1 cellular context compared by ENCODE assay signal in the genomic region with DNA sequence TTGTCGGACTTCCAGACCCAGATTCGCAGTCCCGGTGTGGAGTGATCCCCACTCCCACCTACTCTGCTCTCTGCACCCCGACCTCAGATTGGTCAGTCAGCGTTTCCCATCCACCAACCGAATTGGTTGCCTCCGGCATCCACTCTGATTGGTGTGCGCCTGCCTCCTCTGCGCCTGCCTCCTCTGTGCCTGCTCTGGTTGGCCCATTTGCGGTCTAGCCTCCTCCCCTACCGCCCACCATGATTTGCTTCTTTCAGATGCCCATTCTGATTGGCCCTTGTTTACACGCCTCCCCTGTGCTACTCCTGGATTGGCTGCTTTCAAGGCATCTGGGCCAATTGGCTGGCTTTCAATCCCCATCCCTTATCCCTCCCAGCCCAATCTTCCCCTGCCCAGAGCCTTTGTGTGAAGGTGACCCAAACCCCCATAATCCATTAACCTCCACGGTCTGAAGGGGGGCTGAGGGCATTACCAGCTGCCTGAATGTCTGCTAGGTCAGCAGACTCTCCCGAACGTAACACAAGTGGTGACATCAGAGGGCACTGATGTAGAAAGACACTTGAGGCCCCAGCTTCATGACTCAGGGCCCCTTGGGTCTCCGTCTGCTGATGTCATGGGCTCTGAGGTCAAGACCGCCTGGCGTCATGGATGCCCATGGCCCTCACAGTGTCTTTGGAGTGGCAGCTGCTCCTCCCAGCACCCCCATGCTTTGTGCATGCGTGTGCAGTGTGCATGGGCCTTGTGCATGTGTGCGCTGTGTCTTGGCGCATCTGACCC.
TF ChIP-seq lines count a peak whose summit lies in the region.

No MANE protein-coding gene starts in this region.

TF ChIP-seq in SK-N-SH treated with all-trans-retinoic acid at 6 μM for 48 hours, 23 proteins besides CTCF, POLR2A, EP300 and RAD21:
- TF ChIP-seq, protein P1, sequence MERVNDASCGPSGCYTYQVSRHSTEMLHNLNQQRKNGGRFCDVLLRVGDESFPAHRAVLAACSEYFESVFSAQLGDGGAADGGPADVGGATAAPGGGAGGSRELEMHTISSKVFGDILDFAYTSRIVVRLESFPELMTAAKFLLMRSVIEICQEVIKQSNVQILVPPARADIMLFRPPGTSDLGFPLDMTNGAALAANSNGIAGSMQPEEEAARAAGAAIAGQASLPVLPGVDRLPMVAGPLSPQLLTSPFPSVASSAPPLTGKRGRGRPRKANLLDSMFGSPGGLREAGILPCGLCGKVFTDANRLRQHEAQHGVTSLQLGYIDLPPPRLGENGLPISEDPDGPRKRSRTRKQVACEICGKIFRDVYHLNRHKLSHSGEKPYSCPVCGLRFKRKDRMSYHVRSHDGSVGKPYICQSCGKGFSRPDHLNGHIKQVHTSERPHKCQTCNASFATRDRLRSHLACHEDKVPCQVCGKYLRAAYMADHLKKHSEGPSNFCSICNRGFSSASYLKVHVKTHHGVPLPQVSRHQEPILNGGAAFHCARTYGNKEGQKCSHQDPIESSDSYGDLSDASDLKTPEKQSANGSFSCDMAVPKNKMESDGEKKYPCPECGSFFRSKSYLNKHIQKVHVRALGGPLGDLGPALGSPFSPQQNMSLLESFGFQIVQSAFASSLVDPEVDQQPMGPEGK (CRISPR knock-in tag; IDR thresholded peaks at IDR 0.05; ENCODE audit: borderline replicate concordance), result no peak
- TF ChIP-seq TCF4 (CRISPR knock-in tag; IDR thresholded peaks at IDR 0.05; ENCODE audit: borderline replicate concordance) (no peak), RARB (CRISPR knock-in tag; IDR thresholded peaks at IDR 0.05) (no peak), ESRRG (CRISPR knock-in tag; IDR thresholded peaks at IDR 0.05) (no peak), GLIS3 (CRISPR knock-in tag; IDR thresholded peaks at IDR 0.05) (no peak), SNAI2 (CRISPR knock-in tag; IDR thresholded peaks at IDR 0.05) (no peak), PPARA (CRISPR knock-in tag; IDR thresholded peaks at IDR 0.05; ENCODE audit: borderline replicate concordance) (no peak), TOX (CRISPR knock-in tag; IDR thresholded peaks at IDR 0.05; ENCODE audit: borderline replicate concordance) (no peak), ZNF565 (CRISPR knock-in tag; conservative IDR thresholded peaks at IDR 0.05; ENCODE audit: low read depth) (no peak), ZFP30 (CRISPR knock-in tag; IDR thresholded peaks at IDR 0.05) (no peak), ZNF8 (CRISPR knock-in tag; IDR thresholded peaks at IDR 0.05) (no peak), ARNTL (CRISPR knock-in tag; IDR thresholded peaks at IDR 0.05; ENCODE audit: borderline replicate concordance, low read depth) (no peak), BACH2 (CRISPR knock-in tag; IDR thresholded peaks at IDR 0.05; ENCODE audit: borderline replicate concordance) (no peak), ISL1 (CRISPR knock-in tag; IDR thresholded peaks at IDR 0.05) (no peak), CSDC2 (CRISPR knock-in tag; IDR thresholded peaks at IDR 0.05) (no peak), OSR1 (CRISPR knock-in tag; IDR thresholded peaks at IDR 0.05) (no peak), ZFP3 (CRISPR knock-in tag; IDR thresholded peaks at IDR 0.05) (no peak)
- TF ChIP-seq, protein P2, sequence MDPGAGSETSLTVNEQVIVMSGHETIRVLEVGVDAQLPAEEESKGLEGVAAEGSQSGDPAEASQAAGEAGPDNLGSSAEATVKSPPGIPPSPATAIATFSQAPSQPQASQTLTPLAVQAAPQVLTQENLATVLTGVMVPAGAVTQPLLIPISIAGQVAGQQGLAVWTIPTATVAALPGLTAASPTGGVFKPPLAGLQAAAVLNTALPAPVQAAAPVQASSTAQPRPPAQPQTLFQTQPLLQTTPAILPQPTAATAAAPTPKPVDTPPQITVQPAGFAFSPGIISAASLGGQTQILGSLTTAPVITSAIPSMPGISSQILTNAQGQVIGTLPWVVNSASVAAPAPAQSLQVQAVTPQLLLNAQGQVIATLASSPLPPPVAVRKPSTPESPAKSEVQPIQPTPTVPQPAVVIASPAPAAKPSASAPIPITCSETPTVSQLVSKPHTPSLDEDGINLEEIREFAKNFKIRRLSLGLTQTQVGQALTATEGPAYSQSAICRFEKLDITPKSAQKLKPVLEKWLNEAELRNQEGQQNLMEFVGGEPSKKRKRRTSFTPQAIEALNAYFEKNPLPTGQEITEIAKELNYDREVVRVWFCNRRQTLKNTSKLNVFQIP (CRISPR knock-in tag; IDR thresholded peaks at IDR 0.05; ENCODE audit: borderline replicate concordance, low read depth), result no peak
- TF ChIP-seq, protein P3, sequence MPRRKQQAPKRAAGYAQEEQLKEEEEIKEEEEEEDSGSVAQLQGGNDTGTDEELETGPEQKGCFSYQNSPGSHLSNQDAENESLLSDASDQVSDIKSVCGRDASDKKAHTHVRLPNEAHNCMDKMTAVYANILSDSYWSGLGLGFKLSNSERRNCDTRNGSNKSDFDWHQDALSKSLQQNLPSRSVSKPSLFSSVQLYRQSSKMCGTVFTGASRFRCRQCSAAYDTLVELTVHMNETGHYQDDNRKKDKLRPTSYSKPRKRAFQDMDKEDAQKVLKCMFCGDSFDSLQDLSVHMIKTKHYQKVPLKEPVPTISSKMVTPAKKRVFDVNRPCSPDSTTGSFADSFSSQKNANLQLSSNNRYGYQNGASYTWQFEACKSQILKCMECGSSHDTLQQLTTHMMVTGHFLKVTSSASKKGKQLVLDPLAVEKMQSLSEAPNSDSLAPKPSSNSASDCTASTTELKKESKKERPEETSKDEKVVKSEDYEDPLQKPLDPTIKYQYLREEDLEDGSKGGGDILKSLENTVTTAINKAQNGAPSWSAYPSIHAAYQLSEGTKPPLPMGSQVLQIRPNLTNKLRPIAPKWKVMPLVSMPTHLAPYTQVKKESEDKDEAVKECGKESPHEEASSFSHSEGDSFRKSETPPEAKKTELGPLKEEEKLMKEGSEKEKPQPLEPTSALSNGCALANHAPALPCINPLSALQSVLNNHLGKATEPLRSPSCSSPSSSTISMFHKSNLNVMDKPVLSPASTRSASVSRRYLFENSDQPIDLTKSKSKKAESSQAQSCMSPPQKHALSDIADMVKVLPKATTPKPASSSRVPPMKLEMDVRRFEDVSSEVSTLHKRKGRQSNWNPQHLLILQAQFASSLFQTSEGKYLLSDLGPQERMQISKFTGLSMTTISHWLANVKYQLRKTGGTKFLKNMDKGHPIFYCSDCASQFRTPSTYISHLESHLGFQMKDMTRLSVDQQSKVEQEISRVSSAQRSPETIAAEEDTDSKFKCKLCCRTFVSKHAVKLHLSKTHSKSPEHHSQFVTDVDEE (CRISPR knock-in tag; IDR thresholded peaks at IDR 0.05), result no peak
- TF ChIP-seq, protein P4, sequence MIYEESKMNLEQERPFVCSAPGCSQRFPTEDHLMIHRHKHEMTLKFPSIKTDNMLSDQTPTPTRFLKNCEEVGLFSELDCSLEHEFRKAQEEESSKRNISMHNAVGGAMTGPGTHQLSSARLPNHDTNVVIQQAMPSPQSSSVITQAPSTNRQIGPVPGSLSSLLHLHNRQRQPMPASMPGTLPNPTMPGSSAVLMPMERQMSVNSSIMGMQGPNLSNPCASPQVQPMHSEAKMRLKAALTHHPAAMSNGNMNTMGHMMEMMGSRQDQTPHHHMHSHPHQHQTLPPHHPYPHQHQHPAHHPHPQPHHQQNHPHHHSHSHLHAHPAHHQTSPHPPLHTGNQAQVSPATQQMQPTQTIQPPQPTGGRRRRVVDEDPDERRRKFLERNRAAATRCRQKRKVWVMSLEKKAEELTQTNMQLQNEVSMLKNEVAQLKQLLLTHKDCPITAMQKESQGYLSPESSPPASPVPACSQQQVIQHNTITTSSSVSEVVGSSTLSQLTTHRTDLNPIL (CRISPR knock-in tag; IDR thresholded peaks at IDR 0.05; ENCODE audit: low read depth), result no peak
